Comparison of ENCODE assay signal across 2 cellular contexts in the genomic region with DNA sequence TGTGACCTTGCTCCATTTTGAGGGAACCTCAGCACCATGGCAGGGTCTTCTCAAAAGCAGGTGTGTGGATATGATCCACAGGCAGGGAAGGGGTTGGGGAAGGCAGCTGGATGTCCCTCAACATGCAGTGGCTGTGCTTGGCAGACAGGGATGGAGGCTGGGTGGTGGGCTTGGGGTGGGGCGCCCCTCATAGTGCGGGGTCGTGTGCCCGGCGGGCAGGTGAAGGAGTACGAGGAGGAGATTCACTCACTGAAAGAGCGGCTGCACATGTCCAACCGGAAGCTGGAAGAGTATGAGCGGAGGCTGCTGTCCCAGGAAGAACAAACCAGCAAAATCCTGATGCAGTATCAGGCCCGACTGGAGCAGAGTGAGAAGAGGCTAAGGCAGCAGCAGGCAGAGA.
TF ChIP-seq lines count a peak whose summit lies in the region.

No MANE protein-coding gene starts in this region.

TF ChIP-seq in SK-N-SH, 30 proteins besides CTCF, POLR2A, EP300 and RAD21:
- TF ChIP-seq MEF2A (IDR thresholded peaks at IDR 0.05; ENCODE audit: borderline replicate concordance, low read depth): no peak
- TF ChIP-seq POLR2AphosphoS5 (IDR thresholded peaks at IDR 0.05; ENCODE audit: low read depth, low read length): no peak
- TF ChIP-seq, protein P1, sequence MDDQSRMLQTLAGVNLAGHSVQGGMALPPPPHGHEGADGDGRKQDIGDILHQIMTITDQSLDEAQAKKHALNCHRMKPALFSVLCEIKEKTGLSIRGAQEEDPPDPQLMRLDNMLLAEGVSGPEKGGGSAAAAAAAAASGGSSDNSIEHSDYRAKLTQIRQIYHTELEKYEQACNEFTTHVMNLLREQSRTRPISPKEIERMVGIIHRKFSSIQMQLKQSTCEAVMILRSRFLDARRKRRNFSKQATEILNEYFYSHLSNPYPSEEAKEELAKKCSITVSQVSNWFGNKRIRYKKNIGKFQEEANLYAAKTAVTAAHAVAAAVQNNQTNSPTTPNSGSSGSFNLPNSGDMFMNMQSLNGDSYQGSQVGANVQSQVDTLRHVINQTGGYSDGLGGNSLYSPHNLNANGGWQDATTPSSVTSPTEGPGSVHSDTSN (IDR thresholded peaks at IDR 0.05): no peak
- TF ChIP-seq GABPA (IDR thresholded peaks at IDR 0.05; ENCODE audit: low read depth): no peak
- no peak for TF ChIP-seq EZH2phosphoT487 (IDR thresholded peaks at IDR 0.05; ENCODE audit: borderline replicate concordance, low read depth)
- TF ChIP-seq SMC3 (IDR thresholded peaks at IDR 0.05; ENCODE audit: low read depth, low read length): no peak
- no peak for TF ChIP-seq ELF1 (IDR thresholded peaks at IDR 0.05)
- TF ChIP-seq TAF1 (IDR thresholded peaks at IDR 0.05; ENCODE audit: borderline replicate concordance, low read depth, low read length): no peak
- no peak for TF ChIP-seq NRF1 (IDR thresholded peaks at IDR 0.05; ENCODE audit: low read depth, low read length)

TF ChIP-seq in SK-N-SH treated with all-trans-retinoic acid at 6 μM for 48 hours, 23 proteins besides CTCF, POLR2A, EP300 and RAD21:
- TF ChIP-seq ZFP3 (CRISPR knock-in tag; IDR thresholded peaks at IDR 0.05): no peak
- no peak for TF ChIP-seq OSR1 (CRISPR knock-in tag; IDR thresholded peaks at IDR 0.05)
- TF ChIP-seq ZNF8 (CRISPR knock-in tag; IDR thresholded peaks at IDR 0.05): no peak
- TF ChIP-seq POU6F1 (CRISPR knock-in tag; IDR thresholded peaks at IDR 0.05; ENCODE audit: borderline replicate concordance, low read depth): no peak
- TF ChIP-seq PPARA (CRISPR knock-in tag; IDR thresholded peaks at IDR 0.05; ENCODE audit: borderline replicate concordance): no peak
- TF ChIP-seq ESRRG (CRISPR knock-in tag; IDR thresholded peaks at IDR 0.05): no peak
- no peak for TF ChIP-seq BACH2 (CRISPR knock-in tag; IDR thresholded peaks at IDR 0.05; ENCODE audit: borderline replicate concordance)
- no peak for TF ChIP-seq PATZ1 (CRISPR knock-in tag; IDR thresholded peaks at IDR 0.05; ENCODE audit: borderline replicate concordance)
- TF ChIP-seq, protein P2, sequence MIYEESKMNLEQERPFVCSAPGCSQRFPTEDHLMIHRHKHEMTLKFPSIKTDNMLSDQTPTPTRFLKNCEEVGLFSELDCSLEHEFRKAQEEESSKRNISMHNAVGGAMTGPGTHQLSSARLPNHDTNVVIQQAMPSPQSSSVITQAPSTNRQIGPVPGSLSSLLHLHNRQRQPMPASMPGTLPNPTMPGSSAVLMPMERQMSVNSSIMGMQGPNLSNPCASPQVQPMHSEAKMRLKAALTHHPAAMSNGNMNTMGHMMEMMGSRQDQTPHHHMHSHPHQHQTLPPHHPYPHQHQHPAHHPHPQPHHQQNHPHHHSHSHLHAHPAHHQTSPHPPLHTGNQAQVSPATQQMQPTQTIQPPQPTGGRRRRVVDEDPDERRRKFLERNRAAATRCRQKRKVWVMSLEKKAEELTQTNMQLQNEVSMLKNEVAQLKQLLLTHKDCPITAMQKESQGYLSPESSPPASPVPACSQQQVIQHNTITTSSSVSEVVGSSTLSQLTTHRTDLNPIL (CRISPR knock-in tag; IDR thresholded peaks at IDR 0.05; ENCODE audit: low read depth): no peak
- no peak for TF ChIP-seq SNAI2 (CRISPR knock-in tag; IDR thresholded peaks at IDR 0.05)
- TF ChIP-seq CSDC2 (CRISPR knock-in tag; IDR thresholded peaks at IDR 0.05): no peak
- no peak for TF ChIP-seq ISL1 (CRISPR knock-in tag; IDR thresholded peaks at IDR 0.05)
- no peak for TF ChIP-seq RARB (CRISPR knock-in tag; IDR thresholded peaks at IDR 0.05)
- TF ChIP-seq TOX (CRISPR knock-in tag; IDR thresholded peaks at IDR 0.05; ENCODE audit: borderline replicate concordance): no peak
- TF ChIP-seq GLIS3 (CRISPR knock-in tag; IDR thresholded peaks at IDR 0.05): no peak
